In genomic region chr2:151616760-151617339, GRCh38 we compare ENCODE assay signal across 22 cellular contexts.
"Had no signal": no experiment of that assay in that cellular context is flagged by ENCODE, and none has a peak within 500 bp of the region (broad histone marks: within the 10 kb centered on the region; RNA-seq: fewer than 3 reads in every experiment).

No MANE protein-coding gene starts in this region.

- H3K27me3 Mint-ChIP-seq: activated naive CD4-positive, alpha-beta T cell treated with anti-CD3 and anti-CD28 coated beads, Interleukin-2, amount 10 ng/mL, durations not matched to agents 7 days and 5 days; activated T-cell treated with anti-CD3 and anti-CD28 coated beads, Interleukin-2, amount 50 U/mL, for 24 hours; natural killer cell treated with Interleukin-12 subunit alpha and Interleukin-12 subunit beta and Interleukin-15 and Interleukin-18, amount 100 ng/mL, for 72 hours had no signal

- H3K36me3 ChIP-seq: breast epithelium, left lung, tibial artery had no signal

- H3K27me3 ChIP-seq: breast epithelium, left lung, tibial artery had no signal

- H3K27ac ChIP-seq: breast epithelium, epithelial cell of prostate, left lung, tibial artery had no signal

- H3K27ac Mint-ChIP-seq: activated CD4-positive, alpha-beta T cell treated with anti-CD3 and anti-CD28 coated beads, Interleukin-2, amount 10 ng/mL, durations not matched to agents 7 days and 5 days; activated CD8-positive, alpha-beta T cell treated with anti-CD3 and anti-CD28 coated beads, Interleukin-2, amount 10 ng/mL, durations not matched to agents 7 days and 5 days; activated naive CD4-positive, alpha-beta T cell treated with anti-CD3 and anti-CD28 coated beads, Interleukin-2, amount 10 ng/mL, durations not matched to agents 7 days and 5 days; activated T-cell treated with anti-CD3 and anti-CD28 coated beads, Interleukin-2, amount 50 U/mL, for 24 hours; activated T-helper 2 cell treated with anti-CD3 and anti-CD28 coated beads, Interferon-gamma antibody, Interleukin-2, Interleukin-4, amounts not matched to agents 10 μg/mL and 5 μg/mL and 100 μg/mL, durations not matched to agents 14 hours and 24 hours and 36 hours; mesothelial cell of epicardium; natural killer cell treated with Interleukin-12 subunit alpha and Interleukin-12 subunit beta and Interleukin-15 and Interleukin-18, amount 100 ng/mL, for 72 hours had no signal

- ATAC-seq: activated CD4-positive, CD25-positive, alpha-beta regulatory T cell treated with anti-CD3 and anti-CD28 coated beads, Interleukin-2, amount 50 U/mL, for 24 hours; activated CD8-positive, alpha-beta T cell treated with anti-CD3 and anti-CD28 coated beads, Interleukin-2, amount 10 ng/mL, durations not matched to agents 7 days and 5 days; left lung; natural killer cell treated with Interleukin-12 subunit alpha and Interleukin-12 subunit beta and Interleukin-15 and Interleukin-18, amount 100 ng/mL, for 72 hours; stimulated activated naive CD8-positive, alpha-beta T cell treated with anti-CD3 and anti-CD28 coated beads, Interleukin-15, Interleukin-2, amounts not matched to agents 100 U/mL and 50 U/mL, for 24 hours had no signal

- H3K36me3 Mint-ChIP-seq: mesothelial cell of epicardium; natural killer cell treated with Interleukin-12 subunit alpha and Interleukin-12 subunit beta and Interleukin-15 and Interleukin-18, amount 100 ng/mL, for 72 hours had no signal

- H3K9me3 Mint-ChIP-seq: activated T-cell treated with anti-CD3 and anti-CD28 coated beads, Interleukin-2, amount 50 U/mL, for 24 hours; mesothelial cell of epicardium; natural killer cell treated with Interleukin-12 subunit alpha and Interleukin-12 subunit beta and Interleukin-15 and Interleukin-18, amount 100 ng/mL, for 72 hours had no signal

- H3K4me3 ChIP-seq: breast epithelium, left lung, tibial artery had no signal

- DNase-seq: activated CD4-positive, alpha-beta T cell treated with anti-CD3 and anti-CD28 coated beads, Interleukin-2, amount 10 ng/mL, durations not matched to agents 7 days and 5 days; activated CD8-positive, alpha-beta T cell treated with anti-CD3 and anti-CD28 coated beads, Interleukin-2, amount 10 ng/mL, durations not matched to agents 7 days and 5 days; activated naive CD4-positive, alpha-beta T cell treated with anti-CD3 and anti-CD28 coated beads, Interleukin-2, amount 10 ng/mL, durations not matched to agents 7 days and 5 days; activated T-cell treated with anti-CD3 and anti-CD28 coated beads, Interleukin-2, amount 50 U/mL, for 24 hours; aorta; cerebellar nuclear complex; cortex of kidney; effector CD8-positive, alpha-beta T cell; foreskin melanocyte; head of caudate nucleus; left lung; occipital lobe; posterior cingulate gyrus; stimulated activated naive CD8-positive, alpha-beta T cell treated with anti-CD3 and anti-CD28 coated beads, Interleukin-15, Interleukin-2, amounts not matched to agents 100 U/mL and 50 U/mL, for 24 hours; substantia nigra; tibial artery had no signal

- H3K9me3 ChIP-seq: breast epithelium, left lung, tibial artery had no signal

- H3K4me1 ChIP-seq: breast epithelium, left lung, tibial artery had no signal

- H3K4me3 Mint-ChIP-seq: activated CD4-positive, alpha-beta T cell treated with anti-CD3 and anti-CD28 coated beads, Interleukin-2, amount 10 ng/mL, durations not matched to agents 7 days and 5 days; activated CD8-positive, alpha-beta T cell treated with anti-CD3 and anti-CD28 coated beads, Interleukin-2, amount 10 ng/mL, durations not matched to agents 7 days and 5 days; activated naive CD4-positive, alpha-beta T cell treated with anti-CD3 and anti-CD28 coated beads, Interleukin-2, amount 10 ng/mL, durations not matched to agents 7 days and 5 days; activated T-cell treated with anti-CD3 and anti-CD28 coated beads, Interleukin-2, amount 50 U/mL, for 24 hours; mesothelial cell of epicardium; natural killer cell treated with Interleukin-12 subunit alpha and Interleukin-12 subunit beta and Interleukin-15 and Interleukin-18, amount 100 ng/mL, for 72 hours had no signal
